Comparison of ENCODE assay signal across 8 cellular contexts in the genomic region with DNA sequence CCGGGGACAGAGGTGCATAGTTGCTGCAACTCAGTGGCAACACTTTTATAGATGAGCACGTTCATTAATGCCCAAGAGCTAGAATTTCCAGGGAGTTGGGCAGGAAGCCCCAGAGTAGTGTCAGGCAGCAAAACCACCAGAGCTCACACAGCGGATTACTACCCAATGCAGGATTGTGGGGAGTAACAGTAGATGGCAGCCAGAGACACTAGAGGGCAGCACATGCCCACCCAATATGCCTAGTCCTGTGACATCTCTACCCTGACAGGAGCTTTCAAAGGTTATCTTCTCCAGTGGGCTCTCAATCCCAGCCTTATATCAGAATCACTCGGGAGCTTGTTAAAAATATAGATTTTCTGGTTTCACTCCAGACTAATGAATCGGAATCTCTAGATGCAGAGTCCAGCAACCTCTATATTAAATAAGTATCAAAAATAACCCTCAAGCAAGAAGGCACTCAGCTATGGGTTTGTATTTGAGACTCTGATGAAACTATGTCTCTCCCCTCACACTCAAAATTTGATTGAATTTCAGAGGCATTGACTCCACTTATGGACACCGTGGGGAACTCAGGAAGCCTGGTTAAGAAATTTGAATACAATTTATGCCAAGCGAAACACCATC. TPM values are rescaled to one million over a fixed set of nuclear protein-coding genes. Genes with fewer than 3 reads are reported as not detected.
DNase-seq lines count a peak whose midpoint lies in the region; ATAC-seq and TF ChIP-seq lines count a peak whose summit lies in the region.

No MANE protein-coding gene starts in this region.

- H3K9me3 Mint-ChIP-seq in CD4-positive, alpha-beta memory T cell: peaks cover 0 to 1% (median 0%) of the 10 kb centered on the region in 8 donors
- H3K9me3 Mint-ChIP-seq in naive thymus-derived CD8-positive, alpha-beta T cell: no peaks in the 10 kb centered on the region
- no peaks in the 10 kb centered on the region for H3K9me3 Mint-ChIP-seq in stimulated activated effector memory CD8-positive, alpha-beta T cell treated with anti-CD3 and anti-CD28 coated beads, Interleukin-12 subunit alpha, Interleukin-12 subunit beta, amount 100 ng/mL, for 72 hours

- peak; percentile 88 for ATAC-seq in GM19467 (IDR thresholded peaks at IDR 0.05; ENCODE audit: unreplicated experiment)
- ATAC-seq in IMR-90 (ENCODE audit: low read depth): peak; percentile 100
- peak; percentile 100 for ATAC-seq in naive thymus-derived CD8-positive, alpha-beta T cell
- ATAC-seq in stimulated activated effector memory CD8-positive, alpha-beta T cell treated with anti-CD3 and anti-CD28 coated beads, Interleukin-12 subunit alpha, Interleukin-12 subunit beta, amount 100 ng/mL, for 72 hours: peak; percentile 99

- no peaks in the 10 kb centered on the region for H3K36me3 Mint-ChIP-seq in CD4-positive, alpha-beta memory T cell
- no peaks in the 10 kb centered on the region for H3K36me3 Mint-ChIP-seq in naive thymus-derived CD8-positive, alpha-beta T cell
- H3K36me3 Mint-ChIP-seq in stimulated activated effector memory CD8-positive, alpha-beta T cell treated with anti-CD3 and anti-CD28 coated beads, Interleukin-12 subunit alpha, Interleukin-12 subunit beta, amount 100 ng/mL, for 72 hours: no peaks in the 10 kb centered on the region

- H3K27me3 ChIP-seq in CD4-positive, alpha-beta memory T cell (ENCODE audit: insufficient read depth, low read length): no peaks in the 10 kb centered on the region
- peaks cover 25% of the 10 kb centered on the region for H3K27me3 ChIP-seq in IMR-90 (ENCODE audit: control insufficient read depth, insufficient read depth, low read length)
- peaks cover 0 to 26% (median 0%) of the 10 kb centered on the region in 4 donors for H3K27me3 ChIP-seq in esophagus muscularis mucosa

- no peaks in the 10 kb centered on the region for H3K79me1 ChIP-seq in IMR-90 (ENCODE audit: low read depth in 1 of 2, low read length in 2 of 2)

- TF ChIP-seq POLR2A in IMR-90 (IDR thresholded peaks at IDR 0.05; ENCODE audit: low read depth, low read length) (no peak), esophagus muscularis mucosa (IDR thresholded peaks at IDR 0.05; ENCODE audit: low read depth) (no peak)

- H3K4me2 ChIP-seq in IMR-90 (ENCODE audit: low read depth, low read length): no peak overlapping the region

- no peak overlapping the region for H2AK9ac ChIP-seq in IMR-90 (replicated peaks; ENCODE audit: low read depth, low read length, poor library complexity)

- no peak overlapping the region for H2BK20ac ChIP-seq in IMR-90 (ENCODE audit: low read depth, low read length)

- POLR2A ChIA-PET in CD4-positive, alpha-beta memory T cell (lab: Charles Lee; ENCODE audit: partially characterized antibody): interaction anchor here (0.8 to 2.4 kb wide), 5 partner anchors 86 to 197 kb away, joined by 4 to 13 read pairs (median 5); partner anchors contain the start of genes DNAJB5, PIGO and VCP
- POLR2A ChIA-PET in IMR-90 (lab: Charles Lee; ENCODE audit: unreplicated experiment): interaction anchor here (0.6 kb wide), 2 partner anchors 46 to 496 kb away, joined by 3 read pairs; no protein-coding TSS in a partner anchor
- POLR2A ChIA-PET in naive thymus-derived CD8-positive, alpha-beta T cell (lab: Charles Lee): interaction anchor here (0.7 to 1.3 kb wide), 4 partner anchors 85 to 198 kb away, joined by 3 to 6 read pairs (median 4); partner anchors contain the start of gene VCP

- no peaks in the 10 kb centered on the region for H3K9me3 ChIP-seq in CD4-positive, alpha-beta memory T cell (ENCODE audit: control insufficient read depth in 1 of 2, low read length in 2 of 2)
- H3K9me3 ChIP-seq in IMR-90 (ENCODE audit: control insufficient read depth, insufficient read depth, low read length): no peaks in the 10 kb centered on the region
- H3K9me3 ChIP-seq in esophagus muscularis mucosa: no peaks in the 10 kb centered on the region

- intact Hi-C loops in CD4-positive, alpha-beta memory T cell (cut with micrococcal nuclease): loop anchor here (1.0 to 10.0 kb wide), 5 partner anchors 86 to 985 kb away; no protein-coding TSS in a partner anchor
- intact Hi-C loops in IMR-90 (cut with micrococcal nuclease) (loop anchor here (1.0 to 2.0 kb wide), 6 partner anchors 55 to 578 kb away; partner anchors contain the start of gene PIGO), esophagus muscularis mucosa (cut with DNase I) (loop anchor here (2.0 to 10.0 kb wide), 4 partner anchors 87 to 575 kb away; partner anchors contain the start of gene PIGO)

- H4K5ac ChIP-seq in IMR-90 (ENCODE audit: low read depth, low read length): no peak overlapping the region

- CTCF ChIA-PET in CD4-positive, alpha-beta memory T cell (lab: Charles Lee; ENCODE audit: partially characterized antibody): interaction anchor here (0.5 to 5.6 kb wide), 47 partner anchors 9 to 654 kb away, joined by 3 to 64 read pairs (median 4); partner anchors contain the start of genes ATOSB, DNAJB5, FANCG and PIGO
- CTCF ChIA-PET in IMR-90 (lab: Yijun Ruan, JAX): interaction anchor here (0.6 to 2.3 kb wide), 17 partner anchors 9 to 194 kb away, joined by 3 to 14 read pairs (median 4); partner anchors contain the start of genes FANCG and VCP

- H2BK15ac ChIP-seq in IMR-90 (ENCODE audit: low read depth, low read length): no peak overlapping the region

- H3K9me1 ChIP-seq in IMR-90 (ENCODE audit: insufficient read depth, low read length): no peaks in the 10 kb centered on the region

- in situ Hi-C loops in IMR-90 (cut with MboI; ENCODE audit: low sequenced_read_pairs): loop anchor here (5.0 to 10.0 kb wide), 2 partner anchors 198 to 575 kb away; partner anchors contain the start of gene PIGO

- H3K14ac ChIP-seq in IMR-90 (replicated peaks; ENCODE audit: low read depth, low read length): no peak overlapping the region

- no peak overlapping the region for H2BK5ac ChIP-seq in IMR-90 (ENCODE audit: low read depth, low read length, poor library complexity, severe bottlenecking)

- H2BK120ac ChIP-seq in IMR-90 (ENCODE audit: low read depth, low read length): no peak overlapping the region

- no peak overlapping the region for H3K9ac ChIP-seq in IMR-90 (ENCODE audit: low read depth, low read length)

- WGBS in IMR-90 (ENCODE audit: extremely low coverage in 2 of 2, insufficient read length in 1 of 2), 2 experiments: 0% methylated on average over 1 of the region's 7 CpGs; no CpG with 5 or more reads in 1 of the 2 experiments
- WGBS in esophagus muscularis mucosa: 24% methylated on average over 5 of the region's 7 CpGs

- no peaks in the 10 kb centered on the region for H4K20me1 ChIP-seq in IMR-90 (ENCODE audit: insufficient read depth, low read length)

- no peak overlapping the region for H3K27ac Mint-ChIP-seq in CD4-positive, alpha-beta memory T cell
- H3K27ac Mint-ChIP-seq in naive thymus-derived CD8-positive, alpha-beta T cell: peak overlapping the region in 2 of 10 donors; percentile 11 to 34
- H3K27ac Mint-ChIP-seq in stimulated activated effector memory CD8-positive, alpha-beta T cell treated with anti-CD3 and anti-CD28 coated beads, Interleukin-12 subunit alpha, Interleukin-12 subunit beta, amount 100 ng/mL, for 72 hours: no peak overlapping the region

- no peak overlapping the region for H4K8ac ChIP-seq in IMR-90 (ENCODE audit: low read depth in 2 of 2, low read length in 2 of 2)

- no peak overlapping the region for H3K4ac ChIP-seq in IMR-90 (ENCODE audit: low read depth, low read length)

- H3K27ac ChIP-seq in CD4-positive, alpha-beta memory T cell (ENCODE audit: low read depth, low read length): no peak overlapping the region
- no peak overlapping the region for H3K27ac ChIP-seq in IMR-90 (ENCODE audit: insufficient read depth, low read length)
- H3K27ac ChIP-seq in esophagus muscularis mucosa (replicated peaks in 1 of 4): no peak overlapping the region

- H3K27me3 Mint-ChIP-seq in CD4-positive, alpha-beta memory T cell: peaks cover 29 to 30% of the 10 kb centered on the region in 2 donors
- H3K27me3 Mint-ChIP-seq in naive thymus-derived CD8-positive, alpha-beta T cell: peaks cover 18 to 44% (median 34%) of the 10 kb centered on the region in 5 donors

- no peaks in the 10 kb centered on the region for H3K36me3 ChIP-seq in CD4-positive, alpha-beta memory T cell (ENCODE audit: insufficient read depth, low read length)
- H3K36me3 ChIP-seq in IMR-90 (ENCODE audit: control insufficient read depth, insufficient read depth, low read length): no peaks in the 10 kb centered on the region
- no peaks in the 10 kb centered on the region for H3K36me3 ChIP-seq in esophagus muscularis mucosa

- BruUV-seq in IMR-90 (replicated peaks; lab: Mats Ljungman, UMichigan): no TSS peak

- H2AK5ac ChIP-seq in IMR-90 (ENCODE audit: low read depth, low read length): no peak overlapping the region

- no peak overlapping the region for H3K56ac ChIP-seq in IMR-90 (ENCODE audit: extremely low read depth, insufficient read depth, low read length)

- TF ChIP-seq CTCF in IMR-90 (conservative IDR thresholded peaks at IDR 0.05; ENCODE audit: low read depth, low read length) (peak; percentile 94), esophagus muscularis mucosa (IDR thresholded peaks at IDR 0.05) (peak; percentile 79 to 89 (median 86))

- H3K4me3 Mint-ChIP-seq in CD4-positive, alpha-beta memory T cell: no peak overlapping the region
- no peak overlapping the region for H3K4me3 Mint-ChIP-seq in naive thymus-derived CD8-positive, alpha-beta T cell
- H3K4me3 Mint-ChIP-seq in stimulated activated effector memory CD8-positive, alpha-beta T cell treated with anti-CD3 and anti-CD28 coated beads, Interleukin-12 subunit alpha, Interleukin-12 subunit beta, amount 100 ng/mL, for 72 hours: no peak overlapping the region

- H3K23ac ChIP-seq in IMR-90 (ENCODE audit: low read depth, low read length): no peak overlapping the region

- H3K4me1 Mint-ChIP-seq in CD4-positive, alpha-beta memory T cell: no peaks in the 10 kb centered on the region
- H3K4me1 Mint-ChIP-seq in naive thymus-derived CD8-positive, alpha-beta T cell: no peaks in the 10 kb centered on the region
- H3K4me1 Mint-ChIP-seq in stimulated activated effector memory CD8-positive, alpha-beta T cell treated with anti-CD3 and anti-CD28 coated beads, Interleukin-12 subunit alpha, Interleukin-12 subunit beta, amount 100 ng/mL, for 72 hours: no peaks in the 10 kb centered on the region

- H3K4me1 ChIP-seq in CD4-positive, alpha-beta memory T cell (ENCODE audit: insufficient read depth, low read length): no peaks in the 10 kb centered on the region
- H3K4me1 ChIP-seq in IMR-90 (ENCODE audit: control insufficient read depth, insufficient read depth, low read length) (no peaks in the 10 kb centered on the region), esophagus muscularis mucosa (no peaks in the 10 kb centered on the region)

- H4K91ac ChIP-seq in IMR-90 (ENCODE audit: insufficient read depth, low read depth, low read length): no peak overlapping the region

- no peak for TF ChIP-seq EP300 in esophagus muscularis mucosa (IDR thresholded peaks at IDR 0.05)

- dilution Hi-C loops in IMR-90 (cut with HindIII; ENCODE audit: low sequenced_read_pairs, unreplicated experiment): no loop called here

- peak; percentile 97 for TF ChIP-seq RAD21 in IMR-90 (IDR thresholded peaks at IDR 0.05; ENCODE audit: low read length)

- peak overlapping the region; percentile 64 for H2AFZ ChIP-seq in IMR-90 (replicated peaks; ENCODE audit: low read length, poor library complexity)

- peak; percentile 73 to 78 (median 77) for DNase-seq in CD4-positive, alpha-beta memory T cell
- peak; percentile 71 for DNase-seq in IMR-90
- peak; percentile 23 for DNase-seq in OCI-M2 (lab: John Stamatoyannopoulos, UW; ENCODE audit: unreplicated experiment)
- peak; percentile 80 for DNase-seq in activated T-cell treated with anti-CD3 and anti-CD28 coated beads for 24 hours (ENCODE audit: low read depth)
- peak; percentile 91 for DNase-seq in esophagus muscularis mucosa (ENCODE audit: extremely low spot score)
- DNase-seq in naive thymus-derived CD8-positive, alpha-beta T cell: peak; percentile 63 to 89 (median 76)
- DNase-seq in stimulated activated effector memory CD8-positive, alpha-beta T cell treated with anti-CD3 and anti-CD28 coated beads, Interleukin-12 subunit alpha, Interleukin-12 subunit beta, amount 100 ng/mL, for 72 hours (ENCODE audit: low spot score in 2 of 2): peak; percentile 64 to 86

- no peak overlapping the region for H3K4me3 ChIP-seq in CD4-positive, alpha-beta memory T cell (ENCODE audit: low read length in 2 of 2)
- no peak overlapping the region for H3K4me3 ChIP-seq in IMR-90 (ENCODE audit: insufficient read depth, low read depth, low read length)
- H3K4me3 ChIP-seq in esophagus muscularis mucosa: no peak overlapping the region

- H3K18ac ChIP-seq in IMR-90 (ENCODE audit: low read depth, low read length): no peak overlapping the region

RNA-seq across cellular contexts. Expression of gene PHF24, which starts 58.4 kb away (rescaled TPM):
- total RNA-seq in CD4-positive, alpha-beta memory T cell: not detected
- polyA plus RNA-seq in CD4-positive, alpha-beta memory T cell: not detected
- not detected in 2 replicates for total RNA-seq in IMR-90 (2012; rRNA removed)
- 0.02 TPM in 1 of 2 replicates, not detected in the other for polyA plus RNA-seq in IMR-90 (2012; rRNA removed)
- polyA plus RNA-seq in IMR-90 (2012; cell fraction: cytosol; rRNA removed): not detected in 2 replicates
- not detected in 2 replicates for polyA plus RNA-seq in IMR-90 (2012; cell fraction: nucleus; rRNA removed; ENCODE audit: low replicate concordance)
- total RNA-seq in esophagus muscularis mucosa: under 1 TPM; under 0.01 to 0.99 (median 0.76) TPM
- not detected for total RNA-seq in naive thymus-derived CD8-positive, alpha-beta T cell
- not detected for polyA plus RNA-seq in naive thymus-derived CD8-positive, alpha-beta T cell

Comparison
In these comparisons a context has a peak if more than half of its experiments do, and no peak if none do; other contexts are left out.
1. DNase-seq: peak in every context shown above with its lines; median percentile 91 in esophagus muscularis mucosa; 80 in activated T-cell treated with anti-CD3 and anti-CD28 coated beads for 24 hours; 77 in CD4-positive, alpha-beta memory T cell; 76 in naive thymus-derived CD8-positive, alpha-beta T cell; 75 in stimulated activated effector memory CD8-positive, alpha-beta T cell treated with anti-CD3 and anti-CD28 coated beads, Interleukin-12 subunit alpha, Interleukin-12 subunit beta, amount 100 ng/mL, for 72 hours; 71 in IMR-90; 23 in OCI-M2.